In genomic region chr9:97840521-97840920, GRCh38 we compare ENCODE assay signal across 16 cellular contexts. TPM values are rescaled to one million over a fixed set of nuclear protein-coding genes. Genes with fewer than 3 reads are reported as not detected.
DNase-seq lines count a peak whose midpoint lies in the region; ATAC-seq and TF ChIP-seq lines count a peak whose summit lies in the region.
"Had no signal": no experiment of that assay in that cellular context is flagged by ENCODE, and none has a peak within 500 bp of the region (broad histone marks: within the 10 kb centered on the region; RNA-seq: fewer than 3 reads in every experiment).

No MANE protein-coding gene starts in this region.

- no peaks in the 10 kb centered on the region for H3K4me1 Mint-ChIP-seq in naive thymus-derived CD8-positive, alpha-beta T cell
- H3K4me1 Mint-ChIP-seq in progenitor cell of endocrine pancreas (ENCODE audit: low read depth): no peaks in the 10 kb centered on the region
- H3K4me1 Mint-ChIP-seq: T-cell had no signal

- H3K27me3 ChIP-seq in foreskin keratinocyte: peaks cover 28% of the 10 kb centered on the region

- H3K27ac ChIP-seq in foreskin keratinocyte: no peak overlapping the region
- H3K27ac ChIP-seq: HL-60 had no signal

- ATAC-seq in foreskin keratinocyte: no peak
- no peak for ATAC-seq in HG02840 (IDR thresholded peaks at IDR 0.05; ENCODE audit: low FRiP score, unreplicated experiment)
- ATAC-seq in naive thymus-derived CD8-positive, alpha-beta T cell: no peak
- ATAC-seq: T-cell had no signal

- DNase-seq in EH (ENCODE audit: low read depth): peak; percentile 87
- DNase-seq in HCEC 1CT: peak; percentile 59
- DNase-seq in amniotic epithelial cell (ENCODE audit: low read depth): peak; percentile 50
- DNase-seq in foreskin keratinocyte: peak; percentile 37 to 53
- no peak for DNase-seq in central memory CD4-positive, alpha-beta T cell
- no peak for DNase-seq in naive thymus-derived CD8-positive, alpha-beta T cell
- no peak for DNase-seq in progenitor cell of endocrine pancreas (ENCODE audit: low spot score, unreplicated experiment)
- DNase-seq: GDM1, GOT3, MM.1S, NCI-H1105, NCI-H1694, NCI-H524 treated with DMSO at 0.1 percent for 48 hours, T-cell had no signal

- no peak overlapping the region for H3K4me3 Mint-ChIP-seq in naive thymus-derived CD8-positive, alpha-beta T cell
- H3K4me3 Mint-ChIP-seq in progenitor cell of endocrine pancreas (ENCODE audit: low read depth): no peak overlapping the region
- H3K4me3 Mint-ChIP-seq: T-cell had no signal

- no peak for TF ChIP-seq CTCF in foreskin keratinocyte (conservative IDR thresholded peaks at IDR 0.05)
- TF ChIP-seq CTCF in progenitor cell of endocrine pancreas (IDR thresholded peaks at IDR 0.05; ENCODE audit: unreplicated experiment): no peak

- H3K36me3 Mint-ChIP-seq in naive thymus-derived CD8-positive, alpha-beta T cell: peaks cover 0 to 8% (median 4%) of the 10 kb centered on the region in 3 donors
- no peaks in the 10 kb centered on the region for H3K36me3 Mint-ChIP-seq in progenitor cell of endocrine pancreas (ENCODE audit: insufficient read depth)
- H3K36me3 Mint-ChIP-seq: T-cell had no signal

- H3K27me3 Mint-ChIP-seq in naive thymus-derived CD8-positive, alpha-beta T cell: peaks cover 45 to 73% (median 61%) of the 10 kb centered on the region in 5 donors
- peaks cover 65% of the 10 kb centered on the region for H3K27me3 Mint-ChIP-seq in progenitor cell of endocrine pancreas

- POLR2A ChIA-PET in naive thymus-derived CD8-positive, alpha-beta T cell (lab: Charles Lee): no interaction called here

- H3K27ac Mint-ChIP-seq in naive thymus-derived CD8-positive, alpha-beta T cell: no peak overlapping the region
- no peak overlapping the region for H3K27ac Mint-ChIP-seq in progenitor cell of endocrine pancreas

- H3K9me3 Mint-ChIP-seq in naive thymus-derived CD8-positive, alpha-beta T cell: peaks cover 0 to 28% (median 0%) of the 10 kb centered on the region in 9 donors
- H3K9me3 Mint-ChIP-seq in progenitor cell of endocrine pancreas (ENCODE audit: low read depth): no peaks in the 10 kb centered on the region
- H3K9me3 Mint-ChIP-seq: T-cell had no signal

- H3K4me1 ChIP-seq in foreskin keratinocyte: peaks cover 9% of the 10 kb centered on the region

RNA-seq across cellular contexts. Expression of gene FOXE1, which starts 12.5 kb away (rescaled TPM):
- total RNA-seq in foreskin keratinocyte (0.17 and 0.32 TPM in 2 replicates), progenitor cell of endocrine pancreas (0.29 and 0.38 TPM in 2 replicates)
- 0.09 and 0.30 TPM in 2 replicates for polyA plus RNA-seq in foreskin keratinocyte
- not detected for total RNA-seq in naive thymus-derived CD8-positive, alpha-beta T cell
- not detected for polyA plus RNA-seq in naive thymus-derived CD8-positive, alpha-beta T cell

Comparison
In these comparisons a context has a peak if more than half of its experiments do, and no peak if none do; other contexts are left out.
1. DNase-seq: peak in EH (single experiment), HCEC 1CT (single experiment), amniotic epithelial cell (single experiment) and foreskin keratinocyte (2 of 2); none in central memory CD4-positive, alpha-beta T cell (single experiment), naive thymus-derived CD8-positive, alpha-beta T cell (0 of 10) and progenitor cell of endocrine pancreas (single experiment).